ENCODE assay signal across 8 cellular contexts in genomic region chr10:93813507-93814465, GRCh38. TPM values are rescaled to one million over a fixed set of nuclear protein-coding genes. Genes with fewer than 3 reads are reported as not detected.
DNase-seq lines count a peak whose midpoint lies in the region; ATAC-seq and TF ChIP-seq lines count a peak whose summit lies in the region.
"Had no signal": no experiment of that assay in that cellular context is flagged by ENCODE, and none has a peak within 500 bp of the region (broad histone marks: within the 10 kb centered on the region; RNA-seq: fewer than 3 reads in every experiment).

No MANE protein-coding gene starts in this region.

- DNase-seq in GM03348 (ENCODE audit: low spot score) = peak; percentile 55
- peak; percentile 55 for DNase-seq in RPMI8226
- peak; percentile 35 for DNase-seq in activated naive CD8-positive, alpha-beta T cell treated with anti-CD3 and anti-CD28 coated beads, Interleukin-2, amount 10 ng/mL, durations not matched to agents 7 days and 5 days
- peak; percentile 66 for DNase-seq in left ventricle myocardium superior
- DNase-seq in smooth muscle cell (lab: John Stamatoyannopoulos, UW; ENCODE audit: unreplicated experiment) = no peak

- H3K4me1 ChIP-seq in smooth muscle cell (ENCODE audit: low read depth) = peaks cover 11% of the 10 kb centered on the region

- H4K20me1 ChIP-seq in smooth muscle cell (ENCODE audit: low read depth) = no peaks in the 10 kb centered on the region

- no peak overlapping the region for H3K4me2 ChIP-seq in smooth muscle cell

- H3K4me1 Mint-ChIP-seq in activated naive CD8-positive, alpha-beta T cell treated with anti-CD3 and anti-CD28 coated beads, Interleukin-2, amount 10 ng/mL, durations not matched to agents 7 days and 5 days = no peaks in the 10 kb centered on the region

- H3K36me3 ChIP-seq in smooth muscle cell (ENCODE audit: low read depth) = no peaks in the 10 kb centered on the region

- POLR2A ChIA-PET in activated naive CD8-positive, alpha-beta T cell treated with anti-CD3 and anti-CD28 coated beads, Interleukin-2, amount 10 ng/mL, durations not matched to agents 7 days and 5 days (lab: Charles Lee) = no interaction called here

- peaks cover 36% of the 10 kb centered on the region for H3K27me3 Mint-ChIP-seq in activated naive CD8-positive, alpha-beta T cell treated with anti-CD3 and anti-CD28 coated beads, Interleukin-2, amount 10 ng/mL, durations not matched to agents 7 days and 5 days

- H2AFZ ChIP-seq in smooth muscle cell (ENCODE audit: low read depth) = no peak overlapping the region

- no peaks in the 10 kb centered on the region for H3F3A ChIP-seq in smooth muscle cell (ENCODE audit: low read depth)

- H3K4me3 ChIP-seq in smooth muscle cell = no peak overlapping the region

- 78% methylated on average over 8 of the region's 8 CpGs for WGBS in smooth muscle cell (ENCODE audit: low lambda C conversion rate)

- H3K27ac ChIP-seq in smooth muscle cell (ENCODE audit: low read depth) = no peak overlapping the region

- H3K27ac Mint-ChIP-seq in activated naive CD8-positive, alpha-beta T cell treated with anti-CD3 and anti-CD28 coated beads, Interleukin-2, amount 10 ng/mL, durations not matched to agents 7 days and 5 days = no peak overlapping the region
- H3K27ac Mint-ChIP-seq: activated naive CD4-positive, alpha-beta T cell treated with anti-CD3 and anti-CD28 coated beads, Interleukin-2, amount 50 U/mL, for 24 hours had no signal

- intact Hi-C loops in left ventricle myocardium superior (cut with micrococcal nuclease) = no loop called here

- H3K4me3 Mint-ChIP-seq in activated naive CD8-positive, alpha-beta T cell treated with anti-CD3 and anti-CD28 coated beads, Interleukin-2, amount 10 ng/mL, durations not matched to agents 7 days and 5 days = no peak overlapping the region
- H3K4me3 Mint-ChIP-seq: activated naive CD4-positive, alpha-beta T cell treated with anti-CD3 and anti-CD28 coated beads, Interleukin-2, amount 50 U/mL, for 24 hours had no signal

- H3K27me3 ChIP-seq in smooth muscle cell (ENCODE audit: low read depth) = no peaks in the 10 kb centered on the region

- no peaks in the 10 kb centered on the region for H3K36me3 Mint-ChIP-seq in activated naive CD8-positive, alpha-beta T cell treated with anti-CD3 and anti-CD28 coated beads, Interleukin-2, amount 10 ng/mL, durations not matched to agents 7 days and 5 days
- H3K36me3 Mint-ChIP-seq: activated naive CD4-positive, alpha-beta T cell treated with anti-CD3 and anti-CD28 coated beads, Interleukin-2, amount 50 U/mL, for 24 hours had no signal

- TF ChIP-seq CTCF in smooth muscle cell (IDR thresholded peaks at IDR 0.05; ENCODE audit: borderline replicate concordance, insufficient read depth, poor library complexity, severe bottlenecking) = peak; percentile 48

- H3K9ac ChIP-seq in smooth muscle cell (ENCODE audit: low read depth) = no peak overlapping the region

- ATAC-seq in HG02678 (IDR thresholded peaks at IDR 0.05; ENCODE audit: unreplicated experiment) (peak; percentile 84), left ventricle myocardium superior (peak; percentile 81), GM18519 (IDR thresholded peaks at IDR 0.05; ENCODE audit: low FRiP score, unreplicated experiment) (no peak)
- no peak for ATAC-seq in activated naive CD8-positive, alpha-beta T cell treated with anti-CD3 and anti-CD28 coated beads, Interleukin-2, amount 10 ng/mL, durations not matched to agents 7 days and 5 days (ENCODE audit: low read depth)

- no peaks in the 10 kb centered on the region for H3K9me3 ChIP-seq in smooth muscle cell (replicated peaks; ENCODE audit: low read depth)

- no peaks in the 10 kb centered on the region for H3K9me3 Mint-ChIP-seq in activated naive CD8-positive, alpha-beta T cell treated with anti-CD3 and anti-CD28 coated beads, Interleukin-2, amount 10 ng/mL, durations not matched to agents 7 days and 5 days
- H3K9me3 Mint-ChIP-seq: activated naive CD4-positive, alpha-beta T cell treated with anti-CD3 and anti-CD28 coated beads, Interleukin-2, amount 50 U/mL, for 24 hours had no signal

- no peaks in the 10 kb centered on the region for H3K79me2 ChIP-seq in smooth muscle cell (ENCODE audit: low read depth)

RNA-seq across cellular contexts. Expression of gene LGI1, which starts 56.0 kb away (rescaled TPM):
- not detected for total RNA-seq in activated naive CD8-positive, alpha-beta T cell treated with anti-CD3 and anti-CD28 coated beads, Interleukin-2, amount 10 ng/mL, durations not matched to agents 7 days and 5 days
- total RNA-seq in left ventricle myocardium superior (not detected), smooth muscle cell (1.2 and 6.7 TPM in 2 replicates)
- polyA plus RNA-seq in smooth muscle cell = 2.0 TPM in 1 of 2 replicates, not detected in the other

Comparison
In these comparisons a context has a peak if more than half of its experiments do, and no peak if none do; other contexts are left out.
1. ATAC-seq: peak in HG02678 (single experiment) and left ventricle myocardium superior (single experiment); none in activated naive CD8-positive, alpha-beta T cell treated with anti-CD3 and anti-CD28 coated beads, Interleukin-2, amount 10 ng/mL, durations not matched to agents 7 days and 5 days (single experiment) and GM18519 (single experiment).